In genomic region chr12:25263594-25263993, GRCh38 we compare ENCODE assay signal across 22 cellular contexts.
"Had no signal": no experiment of that assay in that cellular context is flagged by ENCODE, and none has a peak within 500 bp of the region (broad histone marks: within the 10 kb centered on the region; RNA-seq: fewer than 3 reads in every experiment).

No MANE protein-coding gene starts in this region.

- H3K4me2 ChIP-seq: hepatocyte had no signal

- H2AFZ ChIP-seq: hepatocyte had no signal

- H3K4me3 ChIP-seq: colonic mucosa, hepatocyte, ovary, psoas muscle, thoracic aorta, upper lobe of right lung had no signal

- H3K27ac ChIP-seq: brain microvascular endothelial cell, colonic mucosa, epithelial cell of prostate, foreskin keratinocyte, hepatocyte, ovary, psoas muscle, thoracic aorta, upper lobe of right lung had no signal

- H3K9me3 ChIP-seq: colonic mucosa, ovary, psoas muscle, thoracic aorta, upper lobe of right lung had no signal

- H3K27me3 ChIP-seq: brain microvascular endothelial cell, colonic mucosa, foreskin keratinocyte, hepatocyte, ovary, upper lobe of right lung had no signal

- H3K36me3 ChIP-seq: brain microvascular endothelial cell, colonic mucosa, ovary, thoracic aorta, upper lobe of right lung had no signal

- H3K79me2 ChIP-seq: hepatocyte had no signal

- H3K4me1 ChIP-seq: colonic mucosa, foreskin keratinocyte, psoas muscle, upper lobe of right lung had no signal

- ATAC-seq: activated T-cell treated with anti-CD3 and anti-CD28 coated beads, Interleukin-2, amount 50 U/mL, for 4 hours; foreskin keratinocyte; naive thymus-derived CD8-positive, alpha-beta T cell; psoas muscle; right cardiac atrium; upper lobe of right lung had no signal

- DNase-seq: activated CD4-positive, alpha-beta T cell treated with anti-CD3 and anti-CD28 coated beads for 48 hours; activated CD4-positive, CD25-positive, alpha-beta regulatory T cell; activated CD8-positive, alpha-beta memory T cell treated with anti-CD3 and anti-CD28 coated beads, Interleukin-2, amount 50 U/mL, for 4 hours; activated naive CD4-positive, alpha-beta T cell treated with anti-CD3 and anti-CD28 coated beads for 36 hours; activated T-cell treated with anti-CD3 and anti-CD28 coated beads, Interleukin-2, amount 50 U/mL, for 4 hours; aorta; brain microvascular endothelial cell; colonic mucosa; endodermal cell; foreskin keratinocyte; mesendoderm; naive thymus-derived CD8-positive, alpha-beta T cell; ovary; psoas muscle; right cardiac atrium; stimulated activated CD4-positive, alpha-beta T cell treated with anti-CD3 and anti-CD28 coated beads, Interleukin-15, amount 100 ng/mL, for 24 hours; stimulated activated CD4-positive, alpha-beta T cell treated with anti-CD3 and anti-CD28 coated beads, Interleukin-2, amount 100 ng/mL, for 48 hours; T-helper 9 cell; upper lobe of right lung had no signal
